ENCODE assay signal across 29 cellular contexts in genomic region chr5:57041570-57041969, GRCh38.
DNase-seq lines count a peak whose midpoint lies in the region; ATAC-seq, FAIRE-seq and TF ChIP-seq lines count a peak whose summit lies in the region.
"Had no signal": no experiment of that assay in that cellular context is flagged by ENCODE, and none has a peak within 500 bp of the region (broad histone marks: within the 10 kb centered on the region; RNA-seq: fewer than 3 reads in every experiment).

No MANE protein-coding gene starts in this region.

- H3K4me3 ChIP-seq in esophagus muscularis mucosa (no peak overlapping the region), small intestine (ENCODE audit: low read depth in 1 of 2, low read length in 2 of 2) (no peak overlapping the region)
- H3K4me3 ChIP-seq: BLaER1, GM12878 had no signal

- H3K27me3 ChIP-seq in esophagus muscularis mucosa, result no peaks in the 10 kb centered on the region
- no peaks in the 10 kb centered on the region for H3K27me3 ChIP-seq in small intestine (ENCODE audit: control insufficient read depth in 2 of 2, insufficient read depth in 2 of 2, low read length in 2 of 2)
- H3K27me3 ChIP-seq: BE2C, BLaER1 had no signal

- no peaks in the 10 kb centered on the region for H3K27me3 Mint-ChIP-seq in nephron progenitor cell (ENCODE audit: low read depth, poor library complexity)

- no peak for TF ChIP-seq CTCF in esophagus muscularis mucosa (IDR thresholded peaks at IDR 0.05)
- TF ChIP-seq CTCF in nephron progenitor cell (IDR thresholded peaks at IDR 0.05), result no peak

- TF ChIP-seq POLR2A in esophagus muscularis mucosa (IDR thresholded peaks at IDR 0.05; ENCODE audit: low read depth), result no peak

- peaks cover 0 to 4% (median 0%) of the 10 kb centered on the region in 4 donors for H3K4me1 ChIP-seq in esophagus muscularis mucosa
- no peaks in the 10 kb centered on the region for H3K4me1 ChIP-seq in small intestine (ENCODE audit: control insufficient read depth in 2 of 2, insufficient read depth in 1 of 2, low read depth in 1 of 2, low read length in 1 of 2)

- no peaks in the 10 kb centered on the region for H3K36me3 Mint-ChIP-seq in nephron progenitor cell (ENCODE audit: low read depth)
- H3K36me3 Mint-ChIP-seq: CD14-positive monocyte; CD4-positive, alpha-beta memory T cell; CD4-positive, CD25-positive, alpha-beta regulatory T cell; CD8-positive, alpha-beta memory T cell had no signal

- peaks cover 22% of the 10 kb centered on the region for H3K4me1 Mint-ChIP-seq in nephron progenitor cell
- H3K4me1 Mint-ChIP-seq: CD14-positive monocyte; CD4-positive, alpha-beta memory T cell; CD8-positive, alpha-beta memory T cell had no signal

- DNase-seq in esophagus muscularis mucosa (ENCODE audit: extremely low spot score), result peak; percentile 72
- DNase-seq in left kidney (ENCODE audit: low read depth, low spot score), result peak; percentile 33
- no peak for DNase-seq in nephron progenitor cell
- DNase-seq in small intestine, result peak; percentile 65
- DNase-seq in foreskin melanocyte, result no peak
- no peak for DNase-seq in posterior vena cava (ENCODE audit: low spot score)
- DNase-seq in dedifferentiated amniotic fluid mesenchymal stem cell (ENCODE audit: extremely low spot score), result no peak
- DNase-seq: 8988T; ACHN; BE2C; C1 segment of cervical spinal cord; CD4-positive, alpha-beta memory T cell; CD4-positive, CD25-positive, alpha-beta regulatory T cell; CD8-positive, alpha-beta memory T cell; COR-L47; DMS 273 treated with DMSO at 0.1 percent for 48 hours; DMS153; DMS53; DMS79; DND-41; EL; GDM1 had no signal

- H3K36me3 ChIP-seq in esophagus muscularis mucosa (no peaks in the 10 kb centered on the region), small intestine (ENCODE audit: control insufficient read depth in 2 of 2, insufficient read depth in 2 of 2, low read length in 2 of 2) (no peaks in the 10 kb centered on the region)
- H3K36me3 ChIP-seq: BE2C, BLaER1 had no signal

- no peak overlapping the region for H3K4me3 Mint-ChIP-seq in nephron progenitor cell
- H3K4me3 Mint-ChIP-seq: CD14-positive monocyte; CD4-positive, alpha-beta memory T cell; CD4-positive, CD25-positive, alpha-beta regulatory T cell; CD8-positive, alpha-beta memory T cell had no signal

- H3K27ac ChIP-seq in esophagus muscularis mucosa (replicated peaks in 1 of 4), result no peak overlapping the region
- no peak overlapping the region for H3K27ac ChIP-seq in small intestine (ENCODE audit: low read depth in 1 of 2, low read length in 1 of 2)
- H3K27ac ChIP-seq: BLaER1 had no signal

- WGBS in esophagus muscularis mucosa, result 42% methylated on average over 1 of the region's 1 CpG
- 7 to 56% (median 35%) methylated on average over 1 of the region's 1 CpG for WGBS in small intestine, 3 donors

- intact Hi-C loops in esophagus muscularis mucosa (cut with DNase I) (no loop called here), posterior vena cava (cut with DNase I) (no loop called here)

- TF ChIP-seq EP300 in esophagus muscularis mucosa (IDR thresholded peaks at IDR 0.05), result no peak

- no peaks in the 10 kb centered on the region for H3K9me3 Mint-ChIP-seq in nephron progenitor cell
- H3K9me3 Mint-ChIP-seq: CD4-positive, alpha-beta memory T cell; CD4-positive, CD25-positive, alpha-beta regulatory T cell; CD8-positive, alpha-beta memory T cell had no signal

- peak overlapping the region; percentile 64 for H3K27ac Mint-ChIP-seq in nephron progenitor cell
- H3K27ac Mint-ChIP-seq: CD14-positive monocyte; CD4-positive, alpha-beta memory T cell; CD8-positive, alpha-beta memory T cell had no signal

- FAIRE-seq in small intestine (lab: Jason Lieb, UNC), result no peak
- FAIRE-seq: A204.1, GM12878, GM12892, GM18507 had no signal

- ATAC-seq in GM19397 (IDR thresholded peaks at IDR 0.05; ENCODE audit: unreplicated experiment), result no peak
- ATAC-seq: GM12878 had no signal

- no peaks in the 10 kb centered on the region for H3K9me3 ChIP-seq in esophagus muscularis mucosa
- no peaks in the 10 kb centered on the region for H3K9me3 ChIP-seq in small intestine (ENCODE audit: control insufficient read depth, low read depth)
- H3K9me3 ChIP-seq: BE2C, BLaER1 had no signal

Comparison
In these comparisons a context has a peak if more than half of its experiments do, and no peak if none do; other contexts are left out.
1. DNase-seq: peak in esophagus muscularis mucosa (single experiment), left kidney (single experiment) and small intestine (single experiment); none in nephron progenitor cell (single experiment), foreskin melanocyte (single experiment), posterior vena cava (single experiment) and dedifferentiated amniotic fluid mesenchymal stem cell (single experiment).